Comparison of ENCODE assay signal across 1 cellular context in the genomic region with DNA sequence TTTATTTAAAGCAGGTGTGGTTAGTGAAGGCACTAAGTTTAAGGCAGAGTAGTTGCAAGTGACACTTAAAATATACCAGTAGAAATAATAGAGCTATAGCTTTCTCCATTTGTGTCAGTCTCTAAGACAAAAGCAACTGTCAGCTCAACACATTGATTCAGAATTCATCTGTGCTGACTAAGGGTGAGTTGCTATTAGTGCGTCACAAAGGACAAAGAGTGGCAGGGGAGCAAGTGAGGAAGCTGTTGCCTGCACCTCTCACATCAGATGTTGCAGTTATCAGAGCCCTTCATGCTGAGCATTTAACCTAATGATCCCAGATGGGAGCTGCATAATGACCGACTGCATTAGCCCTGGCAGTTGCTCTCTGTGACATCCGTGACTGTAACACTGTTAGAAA.
TF ChIP-seq lines count a peak whose summit lies in the region.

No MANE protein-coding gene starts in this region.

TF ChIP-seq in neural cell, 6 proteins besides CTCF, POLR2A, EP300 and RAD21 (continued from another document):
- TF ChIP-seq, protein P1, sequence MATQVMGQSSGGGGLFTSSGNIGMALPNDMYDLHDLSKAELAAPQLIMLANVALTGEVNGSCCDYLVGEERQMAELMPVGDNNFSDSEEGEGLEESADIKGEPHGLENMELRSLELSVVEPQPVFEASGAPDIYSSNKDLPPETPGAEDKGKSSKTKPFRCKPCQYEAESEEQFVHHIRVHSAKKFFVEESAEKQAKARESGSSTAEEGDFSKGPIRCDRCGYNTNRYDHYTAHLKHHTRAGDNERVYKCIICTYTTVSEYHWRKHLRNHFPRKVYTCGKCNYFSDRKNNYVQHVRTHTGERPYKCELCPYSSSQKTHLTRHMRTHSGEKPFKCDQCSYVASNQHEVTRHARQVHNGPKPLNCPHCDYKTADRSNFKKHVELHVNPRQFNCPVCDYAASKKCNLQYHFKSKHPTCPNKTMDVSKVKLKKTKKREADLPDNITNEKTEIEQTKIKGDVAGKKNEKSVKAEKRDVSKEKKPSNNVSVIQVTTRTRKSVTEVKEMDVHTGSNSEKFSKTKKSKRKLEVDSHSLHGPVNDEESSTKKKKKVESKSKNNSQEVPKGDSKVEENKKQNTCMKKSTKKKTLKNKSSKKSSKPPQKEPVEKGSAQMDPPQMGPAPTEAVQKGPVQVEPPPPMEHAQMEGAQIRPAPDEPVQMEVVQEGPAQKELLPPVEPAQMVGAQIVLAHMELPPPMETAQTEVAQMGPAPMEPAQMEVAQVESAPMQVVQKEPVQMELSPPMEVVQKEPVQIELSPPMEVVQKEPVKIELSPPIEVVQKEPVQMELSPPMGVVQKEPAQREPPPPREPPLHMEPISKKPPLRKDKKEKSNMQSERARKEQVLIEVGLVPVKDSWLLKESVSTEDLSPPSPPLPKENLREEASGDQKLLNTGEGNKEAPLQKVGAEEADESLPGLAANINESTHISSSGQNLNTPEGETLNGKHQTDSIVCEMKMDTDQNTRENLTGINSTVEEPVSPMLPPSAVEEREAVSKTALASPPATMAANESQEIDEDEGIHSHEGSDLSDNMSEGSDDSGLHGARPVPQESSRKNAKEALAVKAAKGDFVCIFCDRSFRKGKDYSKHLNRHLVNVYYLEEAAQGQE (IDR thresholded peaks at IDR 0.05; ENCODE audit: borderline replicate concordance): peak; percentile 19
- no peak for TF ChIP-seq SMC3 (conservative IDR thresholded peaks at IDR 0.05; ENCODE audit: poor library complexity)
